Comparison of ENCODE assay signal across 21 cellular contexts in the genomic region with DNA sequence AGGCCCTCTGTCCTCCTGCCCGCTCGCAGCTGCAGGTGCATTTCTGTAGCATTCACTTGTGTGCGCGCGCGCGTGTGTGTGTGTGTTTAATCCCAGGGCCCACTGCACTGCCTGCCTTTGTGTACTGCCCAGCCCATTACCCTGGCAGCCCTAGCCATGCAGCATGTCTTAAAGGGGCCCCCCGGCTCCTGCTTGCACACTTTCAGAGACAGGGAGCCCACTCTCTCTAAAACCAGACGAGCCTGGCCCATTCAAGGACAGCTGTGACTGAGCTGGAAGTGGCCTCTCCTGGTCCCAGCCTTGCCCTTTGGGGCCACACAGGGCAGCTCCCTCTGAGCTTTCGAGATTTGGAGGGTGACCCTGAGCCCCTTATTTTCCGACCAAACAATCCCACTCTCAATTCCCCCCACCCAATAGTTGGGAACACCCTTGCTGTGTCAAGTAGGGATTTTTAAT.
A peak's percentile ranks its signal among the peaks of the same experiment; 100 is the strongest.
DNase-seq lines count a peak whose midpoint lies in the region; ATAC-seq and TF ChIP-seq lines count a peak whose summit lies in the region.
"Had no signal": no experiment of that assay in that cellular context is flagged by ENCODE, and none has a peak within 500 bp of the region (broad histone marks: within the 10 kb centered on the region; RNA-seq: fewer than 3 reads in every experiment).

No MANE protein-coding gene starts in this region.

- H3K4me1 ChIP-seq in left ventricle myocardium inferior (peaks cover 100% of the 10 kb centered on the region), endodermal cell (ENCODE audit: control insufficient read depth, insufficient read depth, low read length) (peaks cover 9% of the 10 kb centered on the region), trophoblast cell (ENCODE audit: control insufficient read depth in 1 of 2, insufficient read depth in 2 of 2, low read length in 2 of 2) (peaks cover 31 to 33% of the 10 kb centered on the region in 2 experiments), upper lobe of left lung (peaks cover 51 to 79% (median 72%) of the 10 kb centered on the region in 4 donors)
- H3K4me1 ChIP-seq: parathyroid adenoma had no signal

- H3K27ac ChIP-seq in left ventricle myocardium inferior (replicated peaks), result peak overlapping the region; percentile 99
- peak overlapping the region; percentile 7 for H3K27ac ChIP-seq in endodermal cell (ENCODE audit: low read depth, low read length)
- H3K27ac ChIP-seq in trophoblast cell (ENCODE audit: low read depth, low read length), result no peak overlapping the region
- H3K27ac ChIP-seq in upper lobe of left lung, result peak overlapping the region in 3 of 4 donors; percentile 29 to 74 (median 48)
- H3K27ac ChIP-seq: C4-2B, parathyroid adenoma had no signal

- H2BK120ac ChIP-seq in trophoblast cell (ENCODE audit: insufficient read depth, low read length, poor library complexity), result no peak overlapping the region

- H3K36me3 Mint-ChIP-seq in endodermal cell (ENCODE audit: low read depth), result no peaks in the 10 kb centered on the region

- no peak overlapping the region for H2AFZ ChIP-seq in trophoblast cell (ENCODE audit: insufficient read depth, low read length, poor library complexity)
- H2AFZ ChIP-seq: parathyroid adenoma had no signal

- H3K4me3 ChIP-seq in left ventricle myocardium inferior (no peak overlapping the region), endodermal cell (ENCODE audit: low read length) (no peak overlapping the region), trophoblast cell (ENCODE audit: low read depth, low read length) (no peak overlapping the region), upper lobe of left lung (no peak overlapping the region)
- H3K4me3 ChIP-seq: K562, smooth muscle cell had no signal

- peaks cover 4% of the 10 kb centered on the region for H3K79me1 ChIP-seq in trophoblast cell (ENCODE audit: low read length)

- H3K79me2 ChIP-seq in trophoblast cell (ENCODE audit: control insufficient read depth, insufficient read depth, low read length, poor library complexity), result no peaks in the 10 kb centered on the region

- H3K36me3 ChIP-seq in left ventricle myocardium inferior, result no peaks in the 10 kb centered on the region
- H3K36me3 ChIP-seq in endodermal cell (ENCODE audit: control insufficient read depth, insufficient read depth, low read length), result no peaks in the 10 kb centered on the region
- no peaks in the 10 kb centered on the region for H3K36me3 ChIP-seq in trophoblast cell (ENCODE audit: control insufficient read depth in 1 of 2, insufficient read depth in 2 of 2, low read length in 2 of 2)
- H3K36me3 ChIP-seq in upper lobe of left lung, result peaks cover 0 to 9% (median 0%) of the 10 kb centered on the region in 4 donors

- no peak overlapping the region for H3K23ac ChIP-seq in trophoblast cell (ENCODE audit: low read length)

- TF ChIP-seq EP300 in upper lobe of left lung (IDR thresholded peaks at IDR 0.05), result no peak

- DNase-seq in left ventricle myocardium inferior (no peak), left ventricle myocardium superior (no peak), endodermal cell (no peak), trophoblast cell (no peak), upper lobe of left lung (no peak), NCI-H524 (lab: John Stamatoyannopoulos, UW) (no peak)
- DNase-seq: activated CD4-positive, alpha-beta T cell treated with anti-CD3 and anti-CD28 coated beads, Interleukin-2, amount 10 ng/mL, durations not matched to agents 7 days and 5 days; activated naive CD4-positive, alpha-beta T cell; aorta; GOT3; kidney glomerular epithelial cell; NCI-H2029 treated with DMSO at 0.1 percent for 48 hours; NCI-H69; RPMI8226; SW 1271 had no signal

- H4K12ac ChIP-seq in trophoblast cell (ENCODE audit: low read depth, low read length), result no peak overlapping the region

- H3K27me3 ChIP-seq in left ventricle myocardium inferior (ENCODE audit: low read depth), result no peaks in the 10 kb centered on the region
- no peaks in the 10 kb centered on the region for H3K27me3 ChIP-seq in endodermal cell (ENCODE audit: control insufficient read depth, insufficient read depth, low read length, poor library complexity, severe bottlenecking)
- no peaks in the 10 kb centered on the region for H3K27me3 ChIP-seq in trophoblast cell (ENCODE audit: insufficient read depth, low read length)
- no peaks in the 10 kb centered on the region for H3K27me3 ChIP-seq in upper lobe of left lung

- no peak overlapping the region for H4K8ac ChIP-seq in trophoblast cell (ENCODE audit: low read depth, low read length)

- H4K91ac ChIP-seq in trophoblast cell (ENCODE audit: low read depth, low read length), result no peak overlapping the region

- H3K14ac ChIP-seq in trophoblast cell (ENCODE audit: low read length), result no peak overlapping the region

- H3K9me3 ChIP-seq in left ventricle myocardium inferior (replicated peaks) (no peaks in the 10 kb centered on the region), endodermal cell (ENCODE audit: control insufficient read depth, low read length) (no peaks in the 10 kb centered on the region), trophoblast cell (ENCODE audit: insufficient read depth, low read depth, low read length) (peaks cover 1% of the 10 kb centered on the region), upper lobe of left lung (no peaks in the 10 kb centered on the region)

- peak overlapping the region; percentile 72 for H3K27ac Mint-ChIP-seq in endodermal cell
- H3K27ac Mint-ChIP-seq: activated CD4-positive, alpha-beta T cell treated with anti-CD3 and anti-CD28 coated beads, Interleukin-2, amount 10 ng/mL, durations not matched to agents 7 days and 5 days had no signal

- H3K9ac ChIP-seq in endodermal cell (ENCODE audit: extremely low read depth, low read length, poor library complexity, severe bottlenecking) (no peak overlapping the region), trophoblast cell (ENCODE audit: low read length) (no peak overlapping the region)
- H3K9ac ChIP-seq: parathyroid adenoma had no signal

- peak overlapping the region; percentile 6 for H3K18ac ChIP-seq in trophoblast cell (ENCODE audit: low read length)

- H2BK5ac ChIP-seq in trophoblast cell (ENCODE audit: low read depth, low read length, poor library complexity), result no peak overlapping the region

- H2BK12ac ChIP-seq in trophoblast cell (ENCODE audit: low read length), result peak overlapping the region; percentile 7

- no peak for TF ChIP-seq POLR2A in upper lobe of left lung (IDR thresholded peaks at IDR 0.05)

- WGBS in endodermal cell (ENCODE audit: insufficient coverage in 1 of 2, insufficient read length in 1 of 2), 2 experiments, result 80 to 89% methylated on average over 1 to 11 of the region's 11 CpGs
- WGBS in trophoblast cell (ENCODE audit: extremely low coverage, insufficient coverage, insufficient read length), result no CpG with 5 or more reads among the region's 11 CpGs
- 89 to 90% methylated on average over 11 of the region's 11 CpGs for WGBS in upper lobe of left lung, 2 donors

- H3K4ac ChIP-seq in trophoblast cell (ENCODE audit: low read depth, low read length), result peak overlapping the region; percentile 12

- no peaks in the 10 kb centered on the region for H3K9me3 Mint-ChIP-seq in endodermal cell
- H3K9me3 Mint-ChIP-seq: activated CD4-positive, alpha-beta T cell treated with anti-CD3 and anti-CD28 coated beads, Interleukin-2, amount 10 ng/mL, durations not matched to agents 7 days and 5 days had no signal

- H3K4me3 Mint-ChIP-seq in endodermal cell, result no peak overlapping the region
- H3K4me3 Mint-ChIP-seq: activated CD4-positive, alpha-beta T cell treated with anti-CD3 and anti-CD28 coated beads, Interleukin-2, amount 10 ng/mL, durations not matched to agents 7 days and 5 days had no signal

- no peaks in the 10 kb centered on the region for H3K27me3 Mint-ChIP-seq in endodermal cell (ENCODE audit: insufficient read depth)
- H3K27me3 Mint-ChIP-seq: activated CD4-positive, alpha-beta T cell treated with anti-CD3 and anti-CD28 coated beads, Interleukin-2, amount 10 ng/mL, durations not matched to agents 7 days and 5 days had no signal

- ATAC-seq in left ventricle myocardium superior (no peak), upper lobe of left lung (ENCODE audit: low FRiP score in 2 of 2) (no peak), HG03460 (IDR thresholded peaks at IDR 0.05; ENCODE audit: unreplicated experiment) (no peak), GM21515 (IDR thresholded peaks at IDR 0.05; ENCODE audit: unreplicated experiment) (no peak)
- ATAC-seq: K562 had no signal

- no peak overlapping the region for H2AK5ac ChIP-seq in trophoblast cell (ENCODE audit: low read length)

- no peak overlapping the region for H3K4me2 ChIP-seq in trophoblast cell (ENCODE audit: low read length)
- H3K4me2 ChIP-seq: smooth muscle cell had no signal

- intact Hi-C loops in left ventricle myocardium inferior (cut with micrococcal nuclease), result no loop called here
- intact Hi-C loops in left ventricle myocardium superior (cut with micrococcal nuclease), result no loop called here

- TF ChIP-seq CTCF in left ventricle myocardium inferior (IDR thresholded peaks at IDR 0.05; ENCODE audit: borderline replicate concordance), result no peak
- no peak for TF ChIP-seq CTCF in endodermal cell (conservative IDR thresholded peaks at IDR 0.05)
- no peak for TF ChIP-seq CTCF in upper lobe of left lung (IDR thresholded peaks at IDR 0.05)

- peaks cover 29% of the 10 kb centered on the region for H3K4me1 Mint-ChIP-seq in endodermal cell
